Comparison of ENCODE assay signal across 8 cellular contexts in genomic region chr5:151447174-151448037, GRCh38. TPM values are rescaled to one million over a fixed set of nuclear protein-coding genes. Genes with fewer than 3 reads are reported as not detected.
DNase-seq lines count a peak whose midpoint lies in the region; ATAC-seq, FAIRE-seq and TF ChIP-seq lines count a peak whose summit lies in the region.

SLC36A1 (plus strand) TSS chr5:151447603; CDS start chr5:151458793, 11,190 bp downstream.

- H3K27ac Mint-ChIP-seq in endothelial cell (ENCODE audit: unreplicated experiment) (no peak within 1 kb of the TSS), mesothelial cell of epicardium (peak within 1 kb of the TSS; percentile 85)

- peaks cover 3% of the 10 kb centered on the region for H3K27me3 Mint-ChIP-seq in endothelial cell (ENCODE audit: unreplicated experiment)
- peaks cover 7% of the 10 kb centered on the region for H3K27me3 Mint-ChIP-seq in mesothelial cell of epicardium (ENCODE audit: low read depth)

- DNase-seq in D721Med (ENCODE audit: insufficient read length, low spot score): peak; percentile 82
- DNase-seq in HUDEP-2 (lab: John Stamatoyannopoulos, UW; ENCODE audit: unreplicated experiment in 76 of 76): peak in 74 of 76 experiments; percentile 56 to 97 (median 92)
- peak; percentile 92 for DNase-seq in NOMO-1 treated with DMSO at 0.1 percent for 48 hours (lab: John Stamatoyannopoulos, UW; ENCODE audit: unreplicated experiment)
- DNase-seq in activated CD8-positive, alpha-beta memory T cell treated with anti-CD3 and anti-CD28 coated beads, Interleukin-2, amount 50 U/mL, for 24 hours (ENCODE audit: extremely low read depth): peak; percentile 94
- peak; percentile 93 for DNase-seq in endothelial cell (ENCODE audit: low spot score)
- DNase-seq in mesothelial cell of epicardium (ENCODE audit: low spot score in 2 of 2, unreplicated experiment in 2 of 2): peak; percentile 90 to 96
- DNase-seq in stimulated activated CD8-positive, alpha-beta memory T cell treated with anti-CD3 and anti-CD28 coated beads, Interleukin-15, amount 100 ng/mL, for 48 hours (ENCODE audit: low read depth in 2 of 2): peak; percentile 88 to 92

- TF ChIP-seq CTCF in D721Med (IDR thresholded peaks at IDR 0.05; ENCODE audit: insufficient read depth, missing control alignments): peak; percentile 91
- peak; percentile 95 for TF ChIP-seq CTCF in endothelial cell (IDR thresholded peaks at IDR 0.05; ENCODE audit: unreplicated experiment)
- peak; percentile 97 for TF ChIP-seq CTCF in mesothelial cell of epicardium (IDR thresholded peaks at IDR 0.05; ENCODE audit: unreplicated experiment)

- peak; percentile 83 for ATAC-seq in GM21381 (IDR thresholded peaks at IDR 0.05; ENCODE audit: unreplicated experiment)

- H3K4me1 Mint-ChIP-seq in endothelial cell (ENCODE audit: unreplicated experiment) (peaks cover 5% of the 10 kb centered on the region), mesothelial cell of epicardium (peaks cover 12% of the 10 kb centered on the region)

- H3K4me3 Mint-ChIP-seq in endothelial cell (ENCODE audit: unreplicated experiment) (peak within 1 kb of the TSS; percentile 94), mesothelial cell of epicardium (peak within 1 kb of the TSS; percentile 91)

- H3K36me3 Mint-ChIP-seq in endothelial cell (ENCODE audit: low read depth, unreplicated experiment): no peaks in the 10 kb centered on the region
- H3K36me3 Mint-ChIP-seq in mesothelial cell of epicardium: no peaks in the 10 kb centered on the region

- no peak for FAIRE-seq in D721Med (lab: Jason Lieb, UNC)

- H3K9me3 Mint-ChIP-seq in endothelial cell (ENCODE audit: unreplicated experiment) (no peaks in the 10 kb centered on the region), mesothelial cell of epicardium (peaks cover 9% of the 10 kb centered on the region)

RNA-seq across cellular contexts. Expression of gene SLC36A1, which starts in this region (rescaled TPM):
- total RNA-seq in endothelial cell (ENCODE audit: unreplicated experiment) (4.8 TPM), mesothelial cell of epicardium (13.0 to 14.7 TPM (median 14.5 TPM) in 3 replicates)

Comparison
In these comparisons a context has a peak if more than half of its experiments do, and no peak if none do; other contexts are left out.
1. Peak in every context shown above with its lines: DNase-seq and ATAC-seq.